Comparison of ENCODE assay signal across 7 cellular contexts in genomic region chr16:56824335-56824734, GRCh38. TPM values are rescaled to one million over a fixed set of nuclear protein-coding genes. Genes with fewer than 3 reads are reported as not detected.
DNase-seq lines count a peak whose midpoint lies in the region; TF ChIP-seq lines count a peak whose summit lies in the region.

No MANE protein-coding gene starts in this region.

- in situ Hi-C loops in HAP-1 (cut with MboI; ENCODE audit: low sequenced_read_pairs): no loop called here

- no peaks in the 10 kb centered on the region for H3K9me3 ChIP-seq in HAP-1

- no peak overlapping the region for H3K4me3 ChIP-seq in HAP-1
- H3K4me3 ChIP-seq in fibroblast of villous mesenchyme (ENCODE audit: low read depth, low read length): no peak overlapping the region

- peaks cover 25% of the 10 kb centered on the region for H3K36me3 ChIP-seq in HAP-1 (replicated peaks)

- H3K27me3 ChIP-seq in HAP-1 (ENCODE audit: low read depth): no peaks in the 10 kb centered on the region

- peaks cover 21% of the 10 kb centered on the region for H3K4me1 ChIP-seq in HAP-1

- DNase-seq in HAP-1 (ENCODE audit: low spot score in 2 of 2) (peak; percentile 75 to 80), NCI-H2227 treated with DMSO at 0.1 percent for 48 hours (lab: John Stamatoyannopoulos, UW) (peak; percentile 18), fibroblast of villous mesenchyme (ENCODE audit: low read depth) (no peak), retina (peak; percentile 21), inferior parietal cortex (ENCODE audit: extremely low spot score) (no peak), islet precursor cell (no peak), DMS153 (lab: John Stamatoyannopoulos, UW) (no peak)

- TF ChIP-seq CTCF in fibroblast of villous mesenchyme (IDR thresholded peaks at IDR 0.05; ENCODE audit: insufficient read depth, low read depth, low read length): peak; percentile 37

RNA-seq across cellular contexts. Expression of gene SLC12A3, which starts 40.7 kb away (rescaled TPM):
- not detected in 2 replicates for total RNA-seq in fibroblast of villous mesenchyme

Comparison
In these comparisons a context has a peak if more than half of its experiments do, and no peak if none do; other contexts are left out.
1. DNase-seq: peak in HAP-1 (2 of 2), NCI-H2227 treated with DMSO at 0.1 percent for 48 hours (single experiment) and retina (single experiment); none in fibroblast of villous mesenchyme (single experiment), inferior parietal cortex (single experiment), islet precursor cell (single experiment) and DMS153 (single experiment).